1 cellular context compared by ENCODE assay signal in genomic region chr1:155139895-155140629, GRCh38.
A peak's percentile ranks its signal among the peaks of the same experiment; 100 is the strongest.
TF ChIP-seq lines count a peak whose summit lies in the region.

DPM3 (minus strand) TSS chr1:155140531; CDS start chr1:155140240, 291 bp downstream.

TF ChIP-seq in GM12878, 131 proteins besides CTCF, POLR2A, EP300 and RAD21 (continued from another document and continues in another):
- TF ChIP-seq BCLAF1 (IDR thresholded peaks at IDR 0.05) (no peak), ZNF217 (IDR thresholded peaks at IDR 0.05) (no peak), POU2F2 (IDR thresholded peaks at IDR 0.05; ENCODE audit: borderline replicate concordance, low read depth, low read length) (peak; percentile 48; the same call in 1 of the 3 replicates), ZNF687 (IDR thresholded peaks at IDR 0.05) (no peak), RELB (IDR thresholded peaks at IDR 0.05; ENCODE audit: low read depth) (peak; percentile 68; the same call in 1 of the 2 replicates), SMC3 (IDR thresholded peaks at IDR 0.05; ENCODE audit: borderline replicate concordance, low read length) (no peak), RAD51 (IDR thresholded peaks at IDR 0.05) (no peak), ETV6 (conservative IDR thresholded peaks at IDR 0.05 in 1 of 2, IDR thresholded peaks at IDR 0.05 in 1 of 2; ENCODE audit: borderline replicate concordance in 1 of 2, low read depth in 1 of 2) (no peak), IRF3 (IDR thresholded peaks at IDR 0.05) (no peak), MEF2A (IDR thresholded peaks at IDR 0.05; ENCODE audit: insufficient read depth, low read depth, low read length) (no peak), SKIL (IDR thresholded peaks at IDR 0.05; ENCODE audit: low read depth, poor library complexity, severe bottlenecking) (no peak), EGR1 (IDR thresholded peaks at IDR 0.05; ENCODE audit: borderline replicate concordance in 1 of 2, low read depth in 2 of 2, low read length in 2 of 2) (peak; percentile 62 to 76; a peak in 2 of 3 replicates), SMAD5 (IDR thresholded peaks at IDR 0.05; ENCODE audit: low read depth) (no peak; the same call in 1 of the 2 replicates), MTA2 (IDR thresholded peaks at IDR 0.05; ENCODE audit: low read depth) (no peak; the same call in 1 of the 2 replicates), ZBTB40 (IDR thresholded peaks at IDR 0.05; ENCODE audit: borderline replicate concordance) (peak; percentile 99), ZNF207 (IDR thresholded peaks at IDR 0.05; ENCODE audit: borderline replicate concordance) (no peak; the same call in 1 of the 2 replicates), USF2 (IDR thresholded peaks at IDR 0.05; ENCODE audit: borderline replicate concordance, low read depth, low read length) (no peak), BHLHE40 (IDR thresholded peaks at IDR 0.05; ENCODE audit: borderline replicate concordance in 1 of 2, low read depth in 2 of 2, low read length in 1 of 2) (peak; percentile 56 to 68; a peak in 2 of 4 replicates), YY1 (IDR thresholded peaks at IDR 0.05; ENCODE audit: low read depth, low read length) (peak; percentile 88), LARP7 (IDR thresholded peaks at IDR 0.05) (no peak), CBX3 (IDR thresholded peaks at IDR 0.05; ENCODE audit: borderline replicate concordance, low read depth) (no peak), PML (IDR thresholded peaks at IDR 0.05; ENCODE audit: low read length) (peak; percentile 70; the same call in 1 of the 2 replicates), KLF5 (IDR thresholded peaks at IDR 0.05; ENCODE audit: partially characterized antibody) (no peak), ELK1 (IDR thresholded peaks at IDR 0.05; ENCODE audit: low read depth, low read length) (peak; percentile 69; the same call in 1 of the 2 replicates), TAF1 (IDR thresholded peaks at IDR 0.05; ENCODE audit: borderline replicate concordance, low read depth, low read length) (peak; percentile 13; the same call in 1 of the 2 replicates), CREB1 (IDR thresholded peaks at IDR 0.05; ENCODE audit: low read depth) (peak; percentile 61; the same call in 1 of the 2 replicates), PAX8 (IDR thresholded peaks at IDR 0.05) (no peak), CBFB (IDR thresholded peaks at IDR 0.05; ENCODE audit: low read depth) (no peak), SRF (IDR thresholded peaks at IDR 0.05; ENCODE audit: low read depth in 2 of 2, low read length in 2 of 2) (peak in 1 of 2 experiments; percentile 80; a peak in 2 of 4 replicates), BCL11A (IDR thresholded peaks at IDR 0.05; ENCODE audit: low read depth, low read length) (no peak), ZBTB4 (CRISPR knock-in tag; IDR thresholded peaks at IDR 0.05) (no peak), ZZZ3 (IDR thresholded peaks at IDR 0.05; ENCODE audit: control insufficient read depth, insufficient read length, low read depth) (no peak), ATF7 (IDR thresholded peaks at IDR 0.05; ENCODE audit: low read depth) (peak; percentile 35; the same call in 1 of the 2 replicates), NR2C2 (IDR thresholded peaks at IDR 0.05; ENCODE audit: borderline replicate concordance, control insufficient read depth, insufficient read length, low read depth) (no peak), NR2F1 (conservative IDR thresholded peaks at IDR 0.05) (no peak), RUNX3 (IDR thresholded peaks at IDR 0.05; ENCODE audit: low read length) (no peak)
